In the genomic region with DNA sequence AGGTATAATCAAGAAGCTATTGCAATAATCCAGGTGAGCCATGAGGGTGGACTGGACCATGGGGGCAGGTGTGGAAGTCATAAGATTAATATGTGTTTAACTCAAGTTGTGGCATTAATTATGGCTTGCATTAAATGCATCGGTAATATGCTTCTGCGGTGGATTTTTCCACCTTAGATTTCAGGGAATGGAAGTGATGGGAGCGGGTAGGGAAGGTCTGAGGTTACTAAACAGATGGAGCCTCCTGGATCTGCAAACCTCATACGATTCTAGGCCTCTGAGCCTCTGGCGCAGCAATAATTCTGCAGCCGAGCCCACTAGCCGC, we compare ENCODE assay signal across 8 cellular contexts. TPM values are rescaled to one million over a fixed set of nuclear protein-coding genes. Genes with fewer than 3 reads are reported as not detected.
DNase-seq lines count a peak whose midpoint lies in the region; ATAC-seq, FAIRE-seq and TF ChIP-seq lines count a peak whose summit lies in the region.

No MANE protein-coding gene starts in this region.

- H3K9ac ChIP-seq in K562 (ENCODE audit: insufficient read depth in 1 of 2, low read depth in 2 of 2, low read length in 2 of 2), result peak overlapping the region in 1 of 2 experiments; percentile 61; a peak in 2 of 4 replicates

- H3K27me3 ChIP-seq in K562 (ENCODE audit: control insufficient read depth in 2 of 2, insufficient read depth in 2 of 2, low read length in 2 of 2), result peaks cover 25 to 44% of the 10 kb centered on the region in 2 experiments; a peak in 4 of 5 replicates
- no peaks in the 10 kb centered on the region for H3K27me3 ChIP-seq in lung (ENCODE audit: control insufficient read depth, insufficient read depth)
- no peaks in the 10 kb centered on the region for H3K27me3 ChIP-seq in tibial artery
- no peaks in the 10 kb centered on the region for H3K27me3 ChIP-seq in body of pancreas

- whole genome bisulfite sequencing in K562 (ENCODE audit: insufficient coverage, low coverage, missing lambda C conversion rate), result 14% methylated on average over 7 of the region's 7 CpGs
- WGBS in lung, 2 donors, result 36 to 37% methylated on average over 7 of the region's 7 CpGs
- 24 to 38% methylated on average over 7 of the region's 7 CpGs for WGBS in body of pancreas, 2 donors

- H3K36me3 Mint-ChIP-seq in activated CD8-positive, alpha-beta memory T cell treated with anti-CD3 and anti-CD28 coated beads, Interleukin-2, amount 10 ng/mL, durations not matched to agents 7 days and 5 days, result peaks cover 28% of the 10 kb centered on the region

- H3K9me3 Mint-ChIP-seq in activated CD8-positive, alpha-beta memory T cell treated with anti-CD3 and anti-CD28 coated beads, Interleukin-2, amount 10 ng/mL, durations not matched to agents 7 days and 5 days (ENCODE audit: low read depth), result peaks cover 13% of the 10 kb centered on the region

- TF ChIP-seq EP300 in K562 (IDR thresholded peaks at IDR 0.05; ENCODE audit: low read length), result no peak

- peak overlapping the region; percentile 38 for H3K27ac Mint-ChIP-seq in activated CD8-positive, alpha-beta memory T cell treated with anti-CD3 and anti-CD28 coated beads, Interleukin-2, amount 10 ng/mL, durations not matched to agents 7 days and 5 days

- POLR2A ChIA-PET in K562 (lab: Yijun Ruan, JAX), result interaction anchor here (0.6 kb wide), 1 partner anchor 206 kb away, joined by 4 read pairs; no protein-coding TSS in a partner anchor

- peaks cover 28% of the 10 kb centered on the region for H3K4me1 Mint-ChIP-seq in activated CD8-positive, alpha-beta memory T cell treated with anti-CD3 and anti-CD28 coated beads, Interleukin-2, amount 10 ng/mL, durations not matched to agents 7 days and 5 days

- H3K9me1 ChIP-seq in K562 (ENCODE audit: control insufficient read depth, insufficient read depth, low read length), result no peaks in the 10 kb centered on the region

- TF ChIP-seq CTCF in K562 (IDR thresholded peaks at IDR 0.05 in 2 of 3, conservative IDR thresholded peaks at IDR 0.05 in 1 of 3; ENCODE audit: insufficient read depth in 2 of 3, low read depth in 1 of 3, low read length in 3 of 3), result no peak
- no peak for TF ChIP-seq CTCF in lung (IDR thresholded peaks at IDR 0.05; ENCODE audit: control extremely low read depth, extremely low read depth)
- no peak for TF ChIP-seq CTCF in tibial artery (IDR thresholded peaks at IDR 0.05)
- TF ChIP-seq CTCF in body of pancreas (IDR thresholded peaks at IDR 0.05), result no peak

- peaks cover 12 to 13% of the 10 kb centered on the region in 2 experiments for H3K4me1 ChIP-seq in K562 (replicated peaks in 1 of 2; ENCODE audit: control insufficient read depth in 2 of 2, insufficient read depth in 2 of 2, low read length in 2 of 2)
- H3K4me1 ChIP-seq in lung (ENCODE audit: control insufficient read depth in 2 of 2, insufficient read depth in 2 of 2, low read length in 2 of 2), result peaks cover 0 to 5% of the 10 kb centered on the region in 2 donors
- H3K4me1 ChIP-seq in tibial artery, result peaks cover 0 to 9% (median 4%) of the 10 kb centered on the region in 4 donors
- peaks cover 12% of the 10 kb centered on the region for H3K4me1 ChIP-seq in body of pancreas

- ATAC-seq in activated CD8-positive, alpha-beta memory T cell treated with anti-CD3 and anti-CD28 coated beads, Interleukin-2, amount 10 ng/mL, durations not matched to agents 7 days and 5 days, result no peak
- no peak for ATAC-seq in K562
- ATAC-seq in lung (ENCODE audit: insufficient read depth, low FRiP score), result no peak
- ATAC-seq in GM21367 (IDR thresholded peaks at IDR 0.05; ENCODE audit: unreplicated experiment), result no peak
- no peak for ATAC-seq in HG02970 (IDR thresholded peaks at IDR 0.05; ENCODE audit: low FRiP score, unreplicated experiment)
- ATAC-seq in body of pancreas, result no peak

- peaks cover 13% of the 10 kb centered on the region for H3K27me3 Mint-ChIP-seq in activated CD8-positive, alpha-beta memory T cell treated with anti-CD3 and anti-CD28 coated beads, Interleukin-2, amount 10 ng/mL, durations not matched to agents 7 days and 5 days

- no peaks in the 10 kb centered on the region for H3K9me3 ChIP-seq in K562 (replicated peaks; ENCODE audit: control insufficient read depth, insufficient read depth, low read depth, low read length)
- no peaks in the 10 kb centered on the region for H3K9me3 ChIP-seq in lung (ENCODE audit: control insufficient read depth in 2 of 2, insufficient read depth in 1 of 2, low read length in 1 of 2)
- no peaks in the 10 kb centered on the region for H3K9me3 ChIP-seq in tibial artery
- H3K9me3 ChIP-seq in body of pancreas, result no peaks in the 10 kb centered on the region

- peak overlapping the region; percentile 80 for H3K4me2 ChIP-seq in K562 (ENCODE audit: insufficient read depth, low read length)

- H3K4me3 ChIP-seq in K562 (peak overlapping the region; percentile 50), lung (peak overlapping the region; percentile 79), tibial artery (peak overlapping the region; percentile 85 to 94), body of pancreas (peak overlapping the region in 1 of 2 donors; percentile 59)

- DNase-seq in activated CD8-positive, alpha-beta memory T cell treated with anti-CD3 and anti-CD28 coated beads, Interleukin-2, amount 10 ng/mL, durations not matched to agents 7 days and 5 days, result no peak
- no peak for DNase-seq in activated CD8-positive, alpha-beta memory T cell treated with anti-CD3 and anti-CD28 coated beads, Interleukin-2, amount 50 U/mL, for 48 hours
- DNase-seq in K562 (ENCODE audit: extremely low read depth in 1 of 4, low spot score in 3 of 4) (no peak), lung (ENCODE audit: low spot score) (no peak), tibial artery (no peak), body of pancreas (no peak)

- in situ Hi-C loops in K562 (cut with MboI), result no loop called here

- H3K36me3 ChIP-seq in K562 (ENCODE audit: control insufficient read depth, insufficient read depth, low read length) (no peaks in the 10 kb centered on the region), lung (ENCODE audit: control insufficient read depth in 2 of 2, insufficient read depth in 2 of 2, low read length in 2 of 2) (peaks cover 0 to 1% of the 10 kb centered on the region in 2 donors), tibial artery (peaks cover 14 to 24% (median 20%) of the 10 kb centered on the region in 3 donors), body of pancreas (replicated peaks in 1 of 2; ENCODE audit: insufficient read depth in 1 of 2, low read depth in 2 of 2) (no peaks in the 10 kb centered on the region)

- FAIRE-seq in K562 (lab: Jason Lieb, UNC), result no peak

- H3K4me3 Mint-ChIP-seq in activated CD8-positive, alpha-beta memory T cell treated with anti-CD3 and anti-CD28 coated beads, Interleukin-2, amount 10 ng/mL, durations not matched to agents 7 days and 5 days, result peak overlapping the region; percentile 87

- no peaks in the 10 kb centered on the region for H3K79me2 ChIP-seq in K562 (ENCODE audit: control insufficient read depth, insufficient read depth, low read length)

- TF ChIP-seq POLR2A in K562 (conservative IDR thresholded peaks at IDR 0.05) (no peak), body of pancreas (IDR thresholded peaks at IDR 0.05) (no peak)

- no peak for TF ChIP-seq RAD21 in K562 (CRISPR knock-in tag; conservative IDR thresholded peaks at IDR 0.05 in 1 of 2, IDR thresholded peaks at IDR 0.05 in 1 of 2)

- BruUV-seq in K562 (replicated peaks; lab: Mats Ljungman, UMichigan), result no TSS peak

- no peaks in the 10 kb centered on the region for H4K20me1 ChIP-seq in K562 (replicated peaks; ENCODE audit: control insufficient read depth, insufficient read depth, low read length)

- CTCF ChIA-PET in activated CD8-positive, alpha-beta memory T cell treated with anti-CD3 and anti-CD28 coated beads, Interleukin-2, amount 10 ng/mL, durations not matched to agents 7 days and 5 days (lab: Charles Lee), result interaction anchor here (0.9 to 1.3 kb wide), 3 partner anchors 8 to 42 kb away, joined by 3 to 4 read pairs (median 4); no protein-coding TSS in a partner anchor
- CTCF ChIA-PET in K562 (lab: Yijun Ruan, JAX; ENCODE audit: low intra/inter-chr PET ratio), result no interaction called here

- H3K27ac ChIP-seq in K562 (ENCODE audit: extremely low read depth, low read depth, low read length), result no peak overlapping the region
- H3K27ac ChIP-seq in lung (ENCODE audit: low read depth in 1 of 2, low read length in 1 of 2), result no peak overlapping the region
- H3K27ac ChIP-seq in tibial artery, result peak overlapping the region; percentile 70 to 74
- H3K27ac ChIP-seq in body of pancreas, result peak overlapping the region in 1 of 4 donors; percentile 63

- H2AFZ ChIP-seq in K562 (ENCODE audit: low read depth, low read length), result peak overlapping the region; percentile 93

- intact Hi-C loops in K562 (cut with micrococcal nuclease) (loop anchor here (5.0 kb wide), 1 partner anchor 42 kb away; the partner anchor contains the start of gene ECPAS), tibial artery (cut with DNase I; ENCODE audit: low total_unique reads) (no loop called here), body of pancreas (cut with DNase I) (no loop called here)

RNA-seq across cellular contexts. Expression of gene ZNF483, which starts 0.3 kb away (rescaled TPM):
- 1 to 10 TPM; 2.8 to 5.2 TPM for total RNA-seq in activated CD8-positive, alpha-beta memory T cell treated with anti-CD3 and anti-CD28 coated beads, Interleukin-2, amount 10 ng/mL, durations not matched to agents 7 days and 5 days
- total RNA-seq in K562 (2011; cell fraction: chromatin; rRNA removed; ENCODE audit: low replicate concordance), result 0.40 and 0.76 TPM in 2 replicates
- total RNA-seq in K562 (2011; cell fraction: nucleolus; rRNA removed), result 0.17 and 0.66 TPM in 2 replicates
- total RNA-seq in K562 (2011; cell fraction: nucleoplasm; rRNA removed), result 0.29 TPM in 1 of 2 replicates, not detected in the other
- 0.09 and 0.16 TPM in 2 replicates for total RNA-seq in K562 (2014; rRNA removed)
- 0.73 and 0.84 TPM in 2 replicates for total RNA-seq in K562 (2014; rRNA removed; fragmentation: Illumina TruSeq; extraction: Trizol)
- total RNA-seq in K562 (2015; rRNA removed; fragmentation: Illumina TruSeq; extraction: Trizol), result 0.75 and 1.0 TPM in 2 replicates
- 0.38 and 0.58 TPM in 2 replicates for total RNA-seq in K562 (2021)
- 0.23 and 0.46 TPM in 2 replicates for polyA plus RNA-seq in K562 (2011; rRNA removed)
- polyA plus RNA-seq in K562 (2011; cell fraction: cytosol; rRNA removed), result 0.01 and 0.10 TPM in 2 replicates
- 0.35 and 0.75 TPM in 2 replicates for polyA plus RNA-seq in K562 (2011; cell fraction: nucleus; rRNA removed)
- polyA plus RNA-seq in K562 (2012), result 0.17 TPM in 1 of 2 replicates, not detected in the other
- 0.04 TPM in 1 of 2 replicates, not detected in the other for polyA plus RNA-seq in K562 (2014; fragmentation: Illumina TruSeq; extraction: Trizol)
- under 1 TPM; 0.25 to 0.38 TPM for polyA plus RNA-seq in K562 (2014; fragmentation: Nextera tagmentation; extraction: Ambion mirVana)
- 0.19 and 0.38 TPM in 2 replicates for polyA plus RNA-seq in K562 (2014; rRNA removed)
- polyA minus RNA-seq in K562 (2011; rRNA and poly(A)+ RNA removed), result 1.6 and 2.1 TPM in 2 replicates
- 0.67 TPM in 1 of 2 replicates, not detected in the other for polyA minus RNA-seq in K562 (2011; cell fraction: cytosol; rRNA and poly(A)+ RNA removed)
- polyA minus RNA-seq in K562 (2011; cell fraction: nucleus; rRNA and poly(A)+ RNA removed), result 0.81 and 1.00 TPM in 2 replicates
- 10 to 100 TPM in 1 of 2 donors, 1 to 10 TPM in 1; 4.8 to 20.6 TPM for total RNA-seq in lung
- under 1 TPM; 0.14 to 0.69 TPM for polyA plus RNA-seq in lung
- total RNA-seq in body of pancreas, result 1 to 10 TPM; 6.7 to 8.6 TPM

RNA-seq across cellular contexts. Expression of gene ECPAS, which starts 40.5 kb away (rescaled TPM):
- total RNA-seq in activated CD8-positive, alpha-beta memory T cell treated with anti-CD3 and anti-CD28 coated beads, Interleukin-2, amount 10 ng/mL, durations not matched to agents 7 days and 5 days, result 10 to 100 TPM; 72.8 to 75.3 TPM
- 164 and 310 TPM in 2 replicates for total RNA-seq in K562 (2011; cell fraction: chromatin; rRNA removed; ENCODE audit: low replicate concordance)
- 78.2 and 103 TPM in 2 replicates for total RNA-seq in K562 (2011; cell fraction: nucleolus; rRNA removed)
- 118 and 129 TPM in 2 replicates for total RNA-seq in K562 (2011; cell fraction: nucleoplasm; rRNA removed)
- total RNA-seq in K562 (2014; rRNA removed) (71.3 and 83.4 TPM in 2 replicates), K562 (2014; rRNA removed; fragmentation: Illumina TruSeq; extraction: Trizol) (82.2 and 89.2 TPM in 2 replicates), K562 (2015; rRNA removed; fragmentation: Illumina TruSeq; extraction: Trizol) (79.6 and 87.4 TPM in 2 replicates), K562 (2021) (90.9 and 97.4 TPM in 2 replicates), lung (10 to 100 TPM; 71.5 to 93.2 TPM), body of pancreas (10 to 100 TPM; 35.3 to 57.6 TPM)
- polyA plus RNA-seq in K562 (2011; rRNA removed) (61.0 and 75.7 TPM in 2 replicates), K562 (2014; fragmentation: Illumina TruSeq; extraction: Trizol) (60.0 and 67.4 TPM in 2 replicates), K562 (2014; fragmentation: Nextera tagmentation; extraction: Ambion mirVana) (10 to 100 TPM; 14.5 to 29.5 TPM), K562 (2014; rRNA removed) (63.0 and 69.5 TPM in 2 replicates), lung (10 to 100 TPM; 17.4 to 22.9 TPM)
- polyA plus RNA-seq in K562 (2011; cell fraction: cytosol; rRNA removed), result 16.8 and 28.6 TPM in 2 replicates
- 154 and 156 TPM in 2 replicates for polyA plus RNA-seq in K562 (2011; cell fraction: nucleus; rRNA removed)
- 47.2 and 60.2 TPM in 2 replicates for polyA plus RNA-seq in K562 (2012)
- 280 and 281 TPM in 2 replicates for polyA minus RNA-seq in K562 (2011; rRNA and poly(A)+ RNA removed)
- polyA minus RNA-seq in K562 (2011; cell fraction: cytosol; rRNA and poly(A)+ RNA removed), result 89.1 and 113 TPM in 2 replicates
- 84.0 and 133 TPM in 2 replicates for polyA minus RNA-seq in K562 (2011; cell fraction: nucleus; rRNA and poly(A)+ RNA removed)

Comparison
In these comparisons a context has a peak if more than half of its experiments do, and no peak if none do; other contexts are left out.
1. H3K27ac ChIP-seq: peak in tibial artery (2 of 2); none in K562 (single experiment) and lung (0 of 2).